9 cellular contexts compared by ENCODE assay signal in genomic region chr18:59022167-59022945, GRCh38.
DNase-seq lines count a peak whose midpoint lies in the region; ATAC-seq and TF ChIP-seq lines count a peak whose summit lies in the region.
"Had no signal": no experiment of that assay in that cellular context is flagged by ENCODE, and none has a peak within 500 bp of the region (broad histone marks: within the 10 kb centered on the region; RNA-seq: fewer than 3 reads in every experiment).

No MANE protein-coding gene starts in this region.

- H3K9me3 Mint-ChIP-seq in Caco-2 (ENCODE audit: unreplicated experiment), result no peaks in the 10 kb centered on the region

- TF ChIP-seq POLR2A in right lobe of liver (IDR thresholded peaks at IDR 0.05), result no peak

- WGBS in right lobe of liver (ENCODE audit: insufficient coverage, low coverage, low lambda C conversion rate, missing lambda C conversion rate), result 38% methylated on average over 9 of the region's 10 CpGs

- H3K9me3 ChIP-seq in right lobe of liver, result no peaks in the 10 kb centered on the region
- no peaks in the 10 kb centered on the region for H3K9me3 ChIP-seq in tibial artery
- H3K9me3 ChIP-seq in Caco-2, result no peaks in the 10 kb centered on the region

- no peaks in the 10 kb centered on the region for H3K27me3 Mint-ChIP-seq in Caco-2 (ENCODE audit: insufficient read depth, unreplicated experiment)

- BruUV-seq in Caco-2 (replicated peaks; lab: Mats Ljungman, UMichigan), result no TSS peak

- H3K27ac Mint-ChIP-seq in Caco-2 (ENCODE audit: unreplicated experiment), result no peak overlapping the region

- H3K27ac ChIP-seq in dorsolateral prefrontal cortex (peak overlapping the region in 57 of 59 donors; percentile 7 to 88 (median 74)), right lobe of liver (peak overlapping the region in 2 of 3 donors; percentile 16 to 17), tibial artery (peak overlapping the region; percentile 86 to 87)

- CTCF ChIA-PET in Caco-2 (lab: Charles Lee), result interaction anchor here (0.5 kb wide), 1 partner anchor 60 kb away, joined by 3 read pairs; no protein-coding TSS in a partner anchor

- H3K4me1 ChIP-seq in right lobe of liver (peaks cover 0 to 14% (median 0%) of the 10 kb centered on the region in 4 donors), tibial artery (peaks cover 0 to 65% (median 53%) of the 10 kb centered on the region in 4 donors), Caco-2 (no peaks in the 10 kb centered on the region)

- TF ChIP-seq CTCF in dorsolateral prefrontal cortex (IDR thresholded peaks at IDR 0.05 in 54 of 56, conservative IDR thresholded peaks at IDR 0.05 in 2 of 56; ENCODE audit: low read depth in 1 of 56, partially characterized antibody in 56 of 56) (no peak), right lobe of liver (IDR thresholded peaks at IDR 0.05) (no peak), tibial artery (IDR thresholded peaks at IDR 0.05) (no peak), Caco-2 (IDR thresholded peaks at IDR 0.05; ENCODE audit: insufficient read depth in 1 of 2, low read depth in 1 of 2, low read length in 1 of 2, severe bottlenecking in 1 of 2, unreplicated experiment in 1 of 2) (no peak)

- H3K27me3 ChIP-seq in dorsolateral prefrontal cortex (no peaks in the 10 kb centered on the region), right lobe of liver (no peaks in the 10 kb centered on the region), tibial artery (no peaks in the 10 kb centered on the region), Caco-2 (replicated peaks; ENCODE audit: control insufficient read depth, insufficient read depth, low read length) (no peaks in the 10 kb centered on the region)

- DNase-seq in NCI-H524 treated with DMSO at 0.1 percent for 48 hours (lab: John Stamatoyannopoulos, UW), result peak; percentile 68
- DNase-seq in dorsolateral prefrontal cortex, result no peak
- DNase-seq in right lobe of liver, result peak; percentile 55 to 62 (median 58)
- DNase-seq in tibial artery, result peak in 1 of 2 donors; percentile 72
- no peak for DNase-seq in NCI-H1105 treated with DMSO at 0.1 percent for 48 hours (lab: John Stamatoyannopoulos, UW)
- DNase-seq in Caco-2, result no peak
- DNase-seq: KBM-7 had no signal

- ATAC-seq in right lobe of liver, result peak; percentile 62 to 84 (median 72)
- ATAC-seq in HG02870 (IDR thresholded peaks at IDR 0.05; ENCODE audit: unreplicated experiment), result no peak
- no peak for ATAC-seq in GM18909 (IDR thresholded peaks at IDR 0.05; ENCODE audit: poor library complexity, unreplicated experiment)

- H3K36me3 Mint-ChIP-seq in Caco-2 (ENCODE audit: insufficient read depth, unreplicated experiment), result no peaks in the 10 kb centered on the region

- H3K36me3 ChIP-seq in right lobe of liver (no peaks in the 10 kb centered on the region), tibial artery (no peaks in the 10 kb centered on the region), Caco-2 (ENCODE audit: control insufficient read depth, insufficient read depth, low read length) (no peaks in the 10 kb centered on the region)

- intact Hi-C loops in dorsolateral prefrontal cortex (cut with DNase I) (no loop called here), right lobe of liver (cut with DNase I) (no loop called here), tibial artery (cut with DNase I; ENCODE audit: low total_unique reads) (no loop called here), Caco-2 (cut with micrococcal nuclease; ENCODE audit: unreplicated experiment) (no loop called here)

- H3K4me3 Mint-ChIP-seq in Caco-2 (ENCODE audit: unreplicated experiment), result no peak overlapping the region

- H3K4me3 ChIP-seq in dorsolateral prefrontal cortex (peak overlapping the region in 2 of 59 donors; percentile 7 to 10), right lobe of liver (no peak overlapping the region), tibial artery (no peak overlapping the region), Caco-2 (ENCODE audit: low read depth, low read length) (no peak overlapping the region)

- POLR2A ChIA-PET in Caco-2 (lab: Charles Lee), result no interaction called here

- H3K4me1 Mint-ChIP-seq in Caco-2 (ENCODE audit: low read depth, unreplicated experiment), result no peaks in the 10 kb centered on the region

Comparison
In these comparisons a context has a peak if more than half of its experiments do, and no peak if none do; other contexts are left out.
1. DNase-seq: peak in NCI-H524 treated with DMSO at 0.1 percent for 48 hours (single experiment) and right lobe of liver (3 of 3); none in dorsolateral prefrontal cortex (0 of 10), NCI-H1105 treated with DMSO at 0.1 percent for 48 hours (single experiment) and Caco-2 (0 of 2).
2. H3K27ac ChIP-seq: peak in every context shown above with its lines; median percentile 86 in tibial artery; 74 in dorsolateral prefrontal cortex; 16 in right lobe of liver.
3. ATAC-seq: peak in right lobe of liver (4 of 4); none in HG02870 (single experiment) and GM18909 (single experiment).